In the genomic region with DNA sequence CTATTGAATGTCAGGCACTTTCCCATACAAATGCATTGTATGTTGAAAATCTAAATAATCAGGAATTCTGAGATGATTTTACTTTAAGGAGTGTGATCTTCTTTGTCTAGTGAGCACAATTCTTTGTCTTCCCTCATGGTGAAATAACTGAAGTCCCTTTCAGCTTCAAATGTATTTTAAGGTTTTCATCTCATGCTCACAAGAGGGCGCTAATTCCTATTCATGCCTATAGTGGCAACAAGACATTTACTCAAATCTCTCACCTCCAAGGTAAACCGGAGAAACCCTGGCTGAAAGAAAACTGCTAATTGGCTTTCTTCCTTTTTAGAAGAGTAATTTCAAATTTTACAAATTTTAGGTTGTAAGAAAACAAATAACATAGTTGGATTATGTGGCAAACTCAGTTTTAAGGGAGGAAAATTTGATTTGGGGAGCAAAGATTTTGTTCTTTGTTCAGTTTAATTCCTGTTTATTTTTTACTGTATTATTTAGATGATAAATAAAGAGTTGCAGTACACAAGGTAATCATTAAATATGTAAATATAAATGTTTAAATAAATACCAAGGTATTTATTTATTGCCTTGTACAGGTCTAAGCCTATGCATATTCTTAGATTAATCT, we compare ENCODE assay signal across 8 cellular contexts.
DNase-seq lines count a peak whose midpoint lies in the region; ATAC-seq and TF ChIP-seq lines count a peak whose summit lies in the region.

No MANE protein-coding gene starts in this region.

- CTCF ChIA-PET in Calu3 (lab: Charles Lee) = interaction anchor here (0.8 to 1.4 kb wide), 2 partner anchors 104 to 136 kb away, joined by 3 to 6 read pairs; no protein-coding TSS in a partner anchor

- H3K4me3 ChIP-seq in fibroblast of the aortic adventitia (ENCODE audit: low read depth, low read length) = no peak overlapping the region

- ATAC-seq in activated naive CD8-positive, alpha-beta T cell treated with anti-CD3 and anti-CD28 coated beads, Interleukin-2, amount 50 U/mL, for 24 hours = no peak
- no peak for ATAC-seq in stimulated activated memory B cell treated with anti-CD40 and anti-IgM and Interleukin-4, amounts not matched to agents 10 μg/mL and 1 μg/mL and 100 μg/mL, for 72 hours

- H3K36me3 Mint-ChIP-seq in Calu3 (ENCODE audit: insufficient read depth, unreplicated experiment) = no peaks in the 10 kb centered on the region
- H3K36me3 Mint-ChIP-seq in activated naive CD8-positive, alpha-beta T cell treated with anti-CD3 and anti-CD28 coated beads, Interleukin-2, amount 50 U/mL, for 24 hours (ENCODE audit: low read depth) = peaks cover 3% of the 10 kb centered on the region
- H3K36me3 Mint-ChIP-seq in stimulated activated memory B cell treated with anti-CD40 and anti-IgM and Interleukin-4, amounts not matched to agents 10 μg/mL and 1 μg/mL and 100 μg/mL, for 72 hours = no peaks in the 10 kb centered on the region

- H3K4me1 Mint-ChIP-seq in Calu3 (ENCODE audit: low read depth, unreplicated experiment) = no peaks in the 10 kb centered on the region
- no peaks in the 10 kb centered on the region for H3K4me1 Mint-ChIP-seq in activated naive CD8-positive, alpha-beta T cell treated with anti-CD3 and anti-CD28 coated beads, Interleukin-2, amount 50 U/mL, for 24 hours
- H3K4me1 Mint-ChIP-seq in stimulated activated memory B cell treated with anti-CD40 and anti-IgM and Interleukin-4, amounts not matched to agents 10 μg/mL and 1 μg/mL and 100 μg/mL, for 72 hours = no peaks in the 10 kb centered on the region

- intact Hi-C loops in Calu3 (cut with micrococcal nuclease; ENCODE audit: unreplicated experiment) = loop anchor here (2.0 to 10.0 kb wide), 5 partner anchors 134 to 639 kb away; no protein-coding TSS in a partner anchor

- H3K9me3 Mint-ChIP-seq in Calu3 (ENCODE audit: low read depth, unreplicated experiment) = peaks cover 7% of the 10 kb centered on the region
- H3K9me3 Mint-ChIP-seq in activated naive CD8-positive, alpha-beta T cell treated with anti-CD3 and anti-CD28 coated beads, Interleukin-2, amount 50 U/mL, for 24 hours = peaks cover 9% of the 10 kb centered on the region
- H3K9me3 Mint-ChIP-seq in stimulated activated memory B cell treated with anti-CD40 and anti-IgM and Interleukin-4, amounts not matched to agents 10 μg/mL and 1 μg/mL and 100 μg/mL, for 72 hours = peaks cover 6% of the 10 kb centered on the region

- DNase-seq in Calu3 (peak; percentile 16), GM20000 (ENCODE audit: low spot score) (peak; percentile 41), NCI-H1417 (lab: John Stamatoyannopoulos, UW) (peak; percentile 40 to 79 (median 66)), SKM-1 (lab: John Stamatoyannopoulos, UW; ENCODE audit: unreplicated experiment) (peak; percentile 50), fibroblast of the aortic adventitia (ENCODE audit: low read depth) (peak; percentile 46), putamen (ENCODE audit: low spot score) (peak; percentile 62)
- DNase-seq in activated naive CD8-positive, alpha-beta T cell treated with anti-CD3 and anti-CD28 coated beads, Interleukin-2, amount 50 U/mL, for 24 hours = no peak

- BruUV-seq in Calu3 (replicated peaks; lab: Mats Ljungman, UMichigan) = no TSS peak

- H3K27me3 Mint-ChIP-seq in Calu3 (ENCODE audit: unreplicated experiment) = peaks cover 14% of the 10 kb centered on the region
- peaks cover 13% of the 10 kb centered on the region for H3K27me3 Mint-ChIP-seq in activated naive CD8-positive, alpha-beta T cell treated with anti-CD3 and anti-CD28 coated beads, Interleukin-2, amount 50 U/mL, for 24 hours
- peaks cover 6% of the 10 kb centered on the region for H3K27me3 Mint-ChIP-seq in stimulated activated memory B cell treated with anti-CD40 and anti-IgM and Interleukin-4, amounts not matched to agents 10 μg/mL and 1 μg/mL and 100 μg/mL, for 72 hours

- no peak overlapping the region for H3K27ac Mint-ChIP-seq in Calu3 (ENCODE audit: unreplicated experiment)
- no peak overlapping the region for H3K27ac Mint-ChIP-seq in activated naive CD8-positive, alpha-beta T cell treated with anti-CD3 and anti-CD28 coated beads, Interleukin-2, amount 50 U/mL, for 24 hours
- H3K27ac Mint-ChIP-seq in stimulated activated memory B cell treated with anti-CD40 and anti-IgM and Interleukin-4, amounts not matched to agents 10 μg/mL and 1 μg/mL and 100 μg/mL, for 72 hours = no peak overlapping the region

- peak; percentile 50 for TF ChIP-seq CTCF in Calu3 (IDR thresholded peaks at IDR 0.05; ENCODE audit: unreplicated experiment)
- TF ChIP-seq CTCF in GM20000 (IDR thresholded peaks at IDR 0.05; ENCODE audit: extremely low read depth, missing control alignments) = peak; percentile 44
- TF ChIP-seq CTCF in fibroblast of the aortic adventitia (IDR thresholded peaks at IDR 0.05; ENCODE audit: insufficient read depth, low read length) = peak; percentile 54

- no peak overlapping the region for H3K4me3 Mint-ChIP-seq in Calu3 (ENCODE audit: low read depth, unreplicated experiment)
- H3K4me3 Mint-ChIP-seq in activated naive CD8-positive, alpha-beta T cell treated with anti-CD3 and anti-CD28 coated beads, Interleukin-2, amount 50 U/mL, for 24 hours = no peak overlapping the region
- no peak overlapping the region for H3K4me3 Mint-ChIP-seq in stimulated activated memory B cell treated with anti-CD40 and anti-IgM and Interleukin-4, amounts not matched to agents 10 μg/mL and 1 μg/mL and 100 μg/mL, for 72 hours
